In the genomic region with DNA sequence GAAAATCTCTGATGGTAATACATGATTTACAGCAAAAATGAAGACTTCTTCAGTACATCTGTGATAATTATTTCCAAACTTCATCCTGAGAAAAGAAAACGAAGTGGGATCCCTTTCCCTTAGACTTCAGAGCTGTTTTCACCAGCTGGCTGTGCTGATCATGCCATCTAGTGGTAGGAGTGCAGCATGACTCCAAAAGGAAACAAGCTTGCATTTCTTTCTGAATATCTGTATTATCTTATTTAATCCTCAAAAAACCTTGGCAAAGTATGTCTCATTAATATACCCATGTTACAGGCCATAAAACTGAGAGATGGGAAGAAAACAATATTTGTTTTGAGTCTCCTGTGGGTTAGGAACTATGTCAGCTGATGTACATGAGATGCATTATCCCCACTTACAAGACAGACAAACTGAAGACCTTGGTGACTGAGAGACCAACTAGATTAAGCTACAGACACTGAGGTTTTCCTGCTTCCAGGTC, we compare ENCODE assay signal across 9 cellular contexts. TPM values are rescaled to one million over a fixed set of nuclear protein-coding genes. Genes with fewer than 3 reads are reported as not detected.
DNase-seq lines count a peak whose midpoint lies in the region; ATAC-seq and TF ChIP-seq lines count a peak whose summit lies in the region.
"Had no signal": no experiment of that assay in that cellular context is flagged by ENCODE, and none has a peak within 500 bp of the region (broad histone marks: within the 10 kb centered on the region; RNA-seq: fewer than 3 reads in every experiment).

No MANE protein-coding gene starts in this region.

- no peaks in the 10 kb centered on the region for H3K27me3 Mint-ChIP-seq in activated CD4-positive, alpha-beta T cell treated with anti-CD3 and anti-CD28 coated beads, Interleukin-2, amount 10 ng/mL, durations not matched to agents 7 days and 5 days
- peaks cover 9 to 16% of the 10 kb centered on the region in 2 donors for H3K27me3 Mint-ChIP-seq in stimulated activated naive B cell treated with anti-CD40 and anti-IgM and Interleukin-4, amounts not matched to agents 10 μg/mL and 1 μg/mL and 100 μg/mL, for 72 hours

- CTCF ChIA-PET in activated CD4-positive, alpha-beta T cell treated with anti-CD3 and anti-CD28 coated beads, Interleukin-2, amount 10 ng/mL, durations not matched to agents 7 days and 5 days (lab: Charles Lee) = interaction anchor here (0.6 to 2.3 kb wide), 15 partner anchors 8 to 792 kb away, joined by 3 to 22 read pairs (median 3); partner anchors contain the start of genes CHD1L and GJA8

- no peaks in the 10 kb centered on the region for H3K36me3 Mint-ChIP-seq in activated CD4-positive, alpha-beta T cell treated with anti-CD3 and anti-CD28 coated beads, Interleukin-2, amount 10 ng/mL, durations not matched to agents 7 days and 5 days (ENCODE audit: low read depth)
- H3K36me3 Mint-ChIP-seq in stimulated activated naive B cell treated with anti-CD40 and anti-IgM and Interleukin-4, amounts not matched to agents 10 μg/mL and 1 μg/mL and 100 μg/mL, for 72 hours = no peaks in the 10 kb centered on the region
- H3K36me3 Mint-ChIP-seq: IgD-negative memory B cell had no signal

- H3K4me3 ChIP-seq in BE2C (ENCODE audit: low read depth, low read length) (no peak overlapping the region), GM12875 (ENCODE audit: low read depth, low read length) (no peak overlapping the region), gastroesophageal sphincter (no peak overlapping the region), parathyroid adenoma (ENCODE audit: low read depth, low read length) (no peak overlapping the region)

- no peak overlapping the region for H3K9ac ChIP-seq in parathyroid adenoma

- TF ChIP-seq CTCF in BE2C (IDR thresholded peaks at IDR 0.05; ENCODE audit: low read depth, low read length) = peak; percentile 98
- TF ChIP-seq CTCF in GM12875 (IDR thresholded peaks at IDR 0.05; ENCODE audit: borderline replicate concordance, insufficient read depth, low read depth, low read length) = peak; percentile 87
- peak; percentile 88 to 96 (median 93) for TF ChIP-seq CTCF in gastroesophageal sphincter (IDR thresholded peaks at IDR 0.05)
- peak; percentile 84 for TF ChIP-seq CTCF in parathyroid adenoma (IDR thresholded peaks at IDR 0.05)

- H3K4me3 Mint-ChIP-seq in activated CD4-positive, alpha-beta T cell treated with anti-CD3 and anti-CD28 coated beads, Interleukin-2, amount 10 ng/mL, durations not matched to agents 7 days and 5 days = no peak overlapping the region
- H3K4me3 Mint-ChIP-seq in stimulated activated naive B cell treated with anti-CD40 and anti-IgM and Interleukin-4, amounts not matched to agents 10 μg/mL and 1 μg/mL and 100 μg/mL, for 72 hours = no peak overlapping the region
- H3K4me3 Mint-ChIP-seq: IgD-negative memory B cell had no signal

- ATAC-seq in gastroesophageal sphincter (peak; percentile 66), HG02840 (IDR thresholded peaks at IDR 0.05; ENCODE audit: low FRiP score, unreplicated experiment) (no peak)
- no peak for ATAC-seq in stimulated activated naive B cell treated with anti-CD40 and anti-IgM and Interleukin-4, amounts not matched to agents 10 μg/mL and 1 μg/mL and 100 μg/mL, for 72 hours (replicated peaks)

- H3K4me1 Mint-ChIP-seq in activated CD4-positive, alpha-beta T cell treated with anti-CD3 and anti-CD28 coated beads, Interleukin-2, amount 10 ng/mL, durations not matched to agents 7 days and 5 days = no peaks in the 10 kb centered on the region
- peaks cover 0 to 6% of the 10 kb centered on the region in 2 donors for H3K4me1 Mint-ChIP-seq in stimulated activated naive B cell treated with anti-CD40 and anti-IgM and Interleukin-4, amounts not matched to agents 10 μg/mL and 1 μg/mL and 100 μg/mL, for 72 hours

- H3K27ac ChIP-seq in gastroesophageal sphincter = no peak overlapping the region
- no peak overlapping the region for H3K27ac ChIP-seq in parathyroid adenoma

- H3K27me3 ChIP-seq in BE2C (no peaks in the 10 kb centered on the region), gastroesophageal sphincter (peaks cover 18% of the 10 kb centered on the region), parathyroid adenoma (ENCODE audit: control insufficient read depth, insufficient read depth, low read length) (no peaks in the 10 kb centered on the region)

- no peak for TF ChIP-seq EP300 in gastroesophageal sphincter (IDR thresholded peaks at IDR 0.05)

- no peak overlapping the region for H2AFZ ChIP-seq in parathyroid adenoma

- no peak for TF ChIP-seq POLR2A in gastroesophageal sphincter (IDR thresholded peaks at IDR 0.05)

- H3K27ac Mint-ChIP-seq in activated CD4-positive, alpha-beta T cell treated with anti-CD3 and anti-CD28 coated beads, Interleukin-2, amount 10 ng/mL, durations not matched to agents 7 days and 5 days = no peak overlapping the region
- no peak overlapping the region for H3K27ac Mint-ChIP-seq in stimulated activated naive B cell treated with anti-CD40 and anti-IgM and Interleukin-4, amounts not matched to agents 10 μg/mL and 1 μg/mL and 100 μg/mL, for 72 hours
- H3K27ac Mint-ChIP-seq: IgD-negative memory B cell had no signal

- no peaks in the 10 kb centered on the region for H3K36me3 ChIP-seq in BE2C
- H3K36me3 ChIP-seq in gastroesophageal sphincter = no peaks in the 10 kb centered on the region
- no peaks in the 10 kb centered on the region for H3K36me3 ChIP-seq in parathyroid adenoma (ENCODE audit: control insufficient read depth, insufficient read depth, low read length)

- DNase-seq in BE2C = peak; percentile 25
- DNase-seq in NCI-H2196 (lab: John Stamatoyannopoulos, UW; ENCODE audit: unreplicated experiment) = peak; percentile 64
- peak; percentile 44 for DNase-seq in activated CD4-positive, alpha-beta T cell treated with anti-CD3 and anti-CD28 coated beads, Interleukin-2, amount 10 ng/mL, durations not matched to agents 7 days and 5 days
- no peak for DNase-seq in stimulated activated naive B cell treated with anti-CD40 and anti-IgM and Interleukin-4, amounts not matched to agents 10 μg/mL and 1 μg/mL and 100 μg/mL, for 72 hours

- no peaks in the 10 kb centered on the region for H3K9me3 ChIP-seq in BE2C
- no peaks in the 10 kb centered on the region for H3K9me3 ChIP-seq in gastroesophageal sphincter
- no peaks in the 10 kb centered on the region for H3K9me3 ChIP-seq in parathyroid adenoma (ENCODE audit: control insufficient read depth, low read length)

- H3K9me3 Mint-ChIP-seq in activated CD4-positive, alpha-beta T cell treated with anti-CD3 and anti-CD28 coated beads, Interleukin-2, amount 10 ng/mL, durations not matched to agents 7 days and 5 days = no peaks in the 10 kb centered on the region
- H3K9me3 Mint-ChIP-seq in stimulated activated naive B cell treated with anti-CD40 and anti-IgM and Interleukin-4, amounts not matched to agents 10 μg/mL and 1 μg/mL and 100 μg/mL, for 72 hours = no peaks in the 10 kb centered on the region
- H3K9me3 Mint-ChIP-seq: IgD-negative memory B cell had no signal

- POLR2A ChIA-PET in activated CD4-positive, alpha-beta T cell treated with anti-CD3 and anti-CD28 coated beads, Interleukin-2, amount 10 ng/mL, durations not matched to agents 7 days and 5 days (lab: Charles Lee) = no interaction called here

- 7 to 10% methylated on average over 1 of the region's 1 CpG for WGBS in gastroesophageal sphincter (ENCODE audit: low coverage in 1 of 2), 2 donors

- H3K4me2 ChIP-seq in parathyroid adenoma (ENCODE audit: low read length) = no peak overlapping the region

- peaks cover 3% of the 10 kb centered on the region for H3K4me1 ChIP-seq in BE2C
- peaks cover 0 to 15% (median 4%) of the 10 kb centered on the region in 3 donors for H3K4me1 ChIP-seq in gastroesophageal sphincter
- H3K4me1 ChIP-seq in parathyroid adenoma = no peaks in the 10 kb centered on the region

- no peaks in the 10 kb centered on the region for H3K79me2 ChIP-seq in parathyroid adenoma

RNA-seq across cellular contexts. Expression of gene GJA8, which starts 9.8 kb away (rescaled TPM):
- polyA plus RNA-seq in BE2C (2012; ENCODE audit: insufficient read depth, insufficient read length, low read depth) = not detected
- total RNA-seq in activated CD4-positive, alpha-beta T cell treated with anti-CD3 and anti-CD28 coated beads, Interleukin-2, amount 10 ng/mL, durations not matched to agents 7 days and 5 days = not detected
- not detected for total RNA-seq in gastroesophageal sphincter
- polyA plus RNA-seq: IgD-negative memory B cell had no signal

RNA-seq across cellular contexts. Expression of gene GPR89B, which starts 35.4 kb away (rescaled TPM):
- polyA plus RNA-seq in BE2C (2012; ENCODE audit: insufficient read depth, insufficient read length, low read depth) = 14.6 TPM
- 10 to 100 TPM; 23.2 to 25.8 TPM for total RNA-seq in activated CD4-positive, alpha-beta T cell treated with anti-CD3 and anti-CD28 coated beads, Interleukin-2, amount 10 ng/mL, durations not matched to agents 7 days and 5 days
- 10 to 100 TPM in 3 of 4 donors, 1 to 10 TPM in 1; 6.0 to 25.8 (median 16.6) TPM for total RNA-seq in gastroesophageal sphincter
